ENCODE assay signal across 8 cellular contexts in genomic region chr2:148643421-148643820, GRCh38. TPM values are rescaled to one million over a fixed set of nuclear protein-coding genes. Genes with fewer than 3 reads are reported as not detected.
DNase-seq lines count a peak whose midpoint lies in the region; ATAC-seq lines count a peak whose summit lies in the region.

No MANE protein-coding gene starts in this region.

- peak; percentile 31 for ATAC-seq in HG02852 (IDR thresholded peaks at IDR 0.05; ENCODE audit: unreplicated experiment)
- no peak for ATAC-seq in naive B cell (ENCODE audit: low read depth in 2 of 2)
- no peak for ATAC-seq in HG03025 (IDR thresholded peaks at IDR 0.05; ENCODE audit: low FRiP score, unreplicated experiment)
- no peak for ATAC-seq in esophagus mucosa

- H3K27me3 Mint-ChIP-seq in activated CD4-positive, alpha-beta memory T cell treated with anti-CD3 and anti-CD28 coated beads, Interleukin-2, amount 10 ng/mL, durations not matched to agents 7 days and 5 days = peaks cover 43% of the 10 kb centered on the region
- peaks cover 0 to 4% (median 4%) of the 10 kb centered on the region in 3 donors for H3K27me3 Mint-ChIP-seq in naive B cell

- no peaks in the 10 kb centered on the region for H3K9me3 Mint-ChIP-seq in activated CD4-positive, alpha-beta memory T cell treated with anti-CD3 and anti-CD28 coated beads, Interleukin-2, amount 10 ng/mL, durations not matched to agents 7 days and 5 days
- H3K9me3 Mint-ChIP-seq in naive B cell = no peaks in the 10 kb centered on the region

- peaks cover 28% of the 10 kb centered on the region for H3K4me1 Mint-ChIP-seq in activated CD4-positive, alpha-beta memory T cell treated with anti-CD3 and anti-CD28 coated beads, Interleukin-2, amount 10 ng/mL, durations not matched to agents 7 days and 5 days
- peaks cover 18 to 32% (median 26%) of the 10 kb centered on the region in 3 donors for H3K4me1 Mint-ChIP-seq in naive B cell

- H3K27ac Mint-ChIP-seq in activated CD4-positive, alpha-beta memory T cell treated with anti-CD3 and anti-CD28 coated beads, Interleukin-2, amount 10 ng/mL, durations not matched to agents 7 days and 5 days = peak overlapping the region; percentile 76
- H3K27ac Mint-ChIP-seq in naive B cell = peak overlapping the region in 4 of 6 donors; percentile 21 to 98 (median 98)

- DNase-seq in NCI-H748 (lab: John Stamatoyannopoulos, UW; ENCODE audit: unreplicated experiment) (peak; percentile 44), NCI-H748 treated with DMSO at 0.1 percent for 48 hours (lab: John Stamatoyannopoulos, UW) (no peak), naive B cell (no peak), UCSD-AML1 (lab: John Stamatoyannopoulos, UW; ENCODE audit: unreplicated experiment) (no peak)
- no peak for DNase-seq in activated CD4-positive, alpha-beta memory T cell treated with anti-CD3 and anti-CD28 coated beads, Interleukin-2, amount 10 ng/mL, durations not matched to agents 7 days and 5 days

- peaks cover 5% of the 10 kb centered on the region for H3K36me3 Mint-ChIP-seq in activated CD4-positive, alpha-beta memory T cell treated with anti-CD3 and anti-CD28 coated beads, Interleukin-2, amount 10 ng/mL, durations not matched to agents 7 days and 5 days (ENCODE audit: low read depth)
- peaks cover 0 to 7% of the 10 kb centered on the region in 2 donors for H3K36me3 Mint-ChIP-seq in naive B cell

- CTCF ChIA-PET in activated CD4-positive, alpha-beta memory T cell treated with anti-CD3 and anti-CD28 coated beads, Interleukin-2, amount 10 ng/mL, durations not matched to agents 7 days and 5 days (lab: Charles Lee) = interaction anchor here (0.9 to 1.9 kb wide), 3 partner anchors 119 to 244 kb away, joined by 3 to 4 read pairs (median 3); no protein-coding TSS in a partner anchor

- POLR2A ChIA-PET in activated CD4-positive, alpha-beta memory T cell treated with anti-CD3 and anti-CD28 coated beads, Interleukin-2, amount 10 ng/mL, durations not matched to agents 7 days and 5 days (lab: Charles Lee) = interaction anchor here (0.7 to 2.8 kb wide), 16 partner anchors 8 to 623 kb away, joined by 3 to 13 read pairs (median 4); partner anchors contain the start of genes KIF5C and ORC4

- H3K4me3 Mint-ChIP-seq in activated CD4-positive, alpha-beta memory T cell treated with anti-CD3 and anti-CD28 coated beads, Interleukin-2, amount 10 ng/mL, durations not matched to agents 7 days and 5 days = peak overlapping the region; percentile 89
- peak overlapping the region; percentile 93 to 98 (median 96) for H3K4me3 Mint-ChIP-seq in naive B cell

RNA-seq across cellular contexts. Expression of gene EPC2, which starts 1.1 kb away (rescaled TPM):
- 10 to 100 TPM; 26.5 to 28.0 TPM for total RNA-seq in activated CD4-positive, alpha-beta memory T cell treated with anti-CD3 and anti-CD28 coated beads, Interleukin-2, amount 10 ng/mL, durations not matched to agents 7 days and 5 days
- 1 to 10 TPM; 2.2 to 4.4 (median 3.6) TPM for polyA plus RNA-seq in naive B cell (ENCODE audit: low read depth in 6 of 6)
- 16.4 TPM for total RNA-seq in esophagus mucosa
